8 cellular contexts compared by ENCODE assay signal in genomic region chr5:36692791-36693763, GRCh38.
A peak's percentile ranks its signal among the peaks of the same experiment; 100 is the strongest.
DNase-seq lines count a peak whose midpoint lies in the region; ATAC-seq and TF ChIP-seq lines count a peak whose summit lies in the region.

No MANE protein-coding gene starts in this region.

- peaks cover 5 to 8% of the 10 kb centered on the region in 2 donors for H3K4me1 ChIP-seq in naive thymus-derived CD4-positive, alpha-beta T cell (ENCODE audit: control insufficient read depth in 2 of 2, insufficient read depth in 2 of 2, low read length in 2 of 2)
- peaks cover 11 to 15% of the 10 kb centered on the region in 2 donors for H3K4me1 ChIP-seq in thyroid gland

- TF ChIP-seq POLR2A in NB4 (IDR thresholded peaks at IDR 0.05; ENCODE audit: extremely low read depth, insufficient read length) = no peak
- TF ChIP-seq POLR2A in thyroid gland (IDR thresholded peaks at IDR 0.05) = no peak

- H3K4me3 Mint-ChIP-seq in activated CD8-positive, alpha-beta memory T cell treated with anti-CD3 and anti-CD28 coated beads, Interleukin-2, amount 10 ng/mL, durations not matched to agents 7 days and 5 days = no peak overlapping the region
- H3K4me3 Mint-ChIP-seq in naive thymus-derived CD4-positive, alpha-beta T cell = peak overlapping the region in 2 of 10 donors; percentile 6 to 63

- no peaks in the 10 kb centered on the region for H3K27me3 ChIP-seq in naive thymus-derived CD4-positive, alpha-beta T cell (ENCODE audit: control insufficient read depth in 2 of 2, insufficient read depth in 2 of 2, low read length in 2 of 2)
- H3K27me3 ChIP-seq in thyroid gland = no peaks in the 10 kb centered on the region

- CTCF ChIA-PET in activated CD8-positive, alpha-beta memory T cell treated with anti-CD3 and anti-CD28 coated beads, Interleukin-2, amount 10 ng/mL, durations not matched to agents 7 days and 5 days (lab: Charles Lee) = interaction anchor here (1.0 to 1.6 kb wide), 5 partner anchors 22 to 428 kb away, joined by 3 to 6 read pairs (median 3); no protein-coding TSS in a partner anchor
- CTCF ChIA-PET in naive thymus-derived CD4-positive, alpha-beta T cell (lab: Charles Lee) = interaction anchor here (0.9 kb wide), 1 partner anchor 12 kb away, joined by 4 read pairs; no protein-coding TSS in a partner anchor

- no peaks in the 10 kb centered on the region for H3K36me3 ChIP-seq in naive thymus-derived CD4-positive, alpha-beta T cell (ENCODE audit: control insufficient read depth in 2 of 3, insufficient read depth in 3 of 3, low read length in 3 of 3)
- H3K36me3 ChIP-seq in thyroid gland = no peaks in the 10 kb centered on the region

- no peaks in the 10 kb centered on the region for H3K36me3 Mint-ChIP-seq in activated CD8-positive, alpha-beta memory T cell treated with anti-CD3 and anti-CD28 coated beads, Interleukin-2, amount 10 ng/mL, durations not matched to agents 7 days and 5 days
- H3K36me3 Mint-ChIP-seq in naive thymus-derived CD4-positive, alpha-beta T cell = no peaks in the 10 kb centered on the region

- no peak overlapping the region for H3K27ac Mint-ChIP-seq in activated CD8-positive, alpha-beta memory T cell treated with anti-CD3 and anti-CD28 coated beads, Interleukin-2, amount 10 ng/mL, durations not matched to agents 7 days and 5 days
- H3K27ac Mint-ChIP-seq in naive thymus-derived CD4-positive, alpha-beta T cell = peak overlapping the region in 1 of 9 donors; percentile 25

- peaks cover 9% of the 10 kb centered on the region for H3K4me1 Mint-ChIP-seq in activated CD8-positive, alpha-beta memory T cell treated with anti-CD3 and anti-CD28 coated beads, Interleukin-2, amount 10 ng/mL, durations not matched to agents 7 days and 5 days
- H3K4me1 Mint-ChIP-seq in naive thymus-derived CD4-positive, alpha-beta T cell = peaks cover 7 to 14% (median 10%) of the 10 kb centered on the region in 7 donors

- peak; percentile 2 for DNase-seq in stimulated activated naive CD4-positive, alpha-beta T cell treated with Interleukin-2 at 50 U/mL for 16 hours (lab: John Stamatoyannopoulos, UW)
- DNase-seq in stimulated activated naive CD4-positive, alpha-beta T cell (lab: John Stamatoyannopoulos, UW) = no peak
- DNase-seq in NB4 (ENCODE audit: low read depth) (peak; percentile 85), fibroblast of the aortic adventitia (ENCODE audit: low read depth) (peak; percentile 70), thyroid gland (peak; percentile 75 to 77)
- DNase-seq in activated CD8-positive, alpha-beta memory T cell treated with anti-CD3 and anti-CD28 coated beads, Interleukin-2, amount 10 ng/mL, durations not matched to agents 7 days and 5 days = peak; percentile 60
- peak in 2 of 9 donors; percentile 23 to 47 for DNase-seq in naive thymus-derived CD4-positive, alpha-beta T cell

- intact Hi-C loops in naive thymus-derived CD4-positive, alpha-beta T cell (cut with micrococcal nuclease) = loop anchor here in 1 of 2 donors (1.0 to 10.0 kb wide), 3 partner anchors 281 to 618 kb away; no protein-coding TSS in a partner anchor
- intact Hi-C loops in thyroid gland (cut with DNase I) = loop anchor here (5.0 to 10.0 kb wide), 2 partner anchors 178 to 276 kb away; no protein-coding TSS in a partner anchor

- ATAC-seq in HG02642 (IDR thresholded peaks at IDR 0.05; ENCODE audit: poor library complexity, unreplicated experiment) = peak; percentile 63
- ATAC-seq in activated CD8-positive, alpha-beta memory T cell treated with anti-CD3 and anti-CD28 coated beads, Interleukin-2, amount 10 ng/mL, durations not matched to agents 7 days and 5 days = peak; percentile 61
- peak; percentile 70 for ATAC-seq in naive thymus-derived CD4-positive, alpha-beta T cell

- 26 to 29% methylated on average over 15 to 27 of the region's 44 CpGs for WGBS in thyroid gland, 2 donors

- H3K27ac ChIP-seq in naive thymus-derived CD4-positive, alpha-beta T cell (ENCODE audit: low read depth, low read length) = no peak overlapping the region
- H3K27ac ChIP-seq in thyroid gland = peak overlapping the region in 1 of 3 donors; percentile 1

- H3K4me3 ChIP-seq in NB4 (ENCODE audit: low read depth, low read length) = no peak overlapping the region
- H3K4me3 ChIP-seq in fibroblast of the aortic adventitia (ENCODE audit: low read depth, low read length) = peak overlapping the region; percentile 33
- no peak overlapping the region for H3K4me3 ChIP-seq in naive thymus-derived CD4-positive, alpha-beta T cell (ENCODE audit: low read length)
- H3K4me3 ChIP-seq in thyroid gland (replicated peaks in 1 of 3) = no peak overlapping the region

- POLR2A ChIA-PET in naive thymus-derived CD4-positive, alpha-beta T cell (lab: Charles Lee) = no interaction called here

- H3K9me3 ChIP-seq in naive thymus-derived CD4-positive, alpha-beta T cell (ENCODE audit: control insufficient read depth in 2 of 3, low read length in 3 of 3) = no peaks in the 10 kb centered on the region
- H3K9me3 ChIP-seq in thyroid gland = no peaks in the 10 kb centered on the region

- peaks cover 24% of the 10 kb centered on the region for H3K27me3 Mint-ChIP-seq in activated CD8-positive, alpha-beta memory T cell treated with anti-CD3 and anti-CD28 coated beads, Interleukin-2, amount 10 ng/mL, durations not matched to agents 7 days and 5 days
- peaks cover 15 to 36% (median 33%) of the 10 kb centered on the region in 5 donors for H3K27me3 Mint-ChIP-seq in naive thymus-derived CD4-positive, alpha-beta T cell

- peak; percentile 80 for TF ChIP-seq CTCF in NB4 (IDR thresholded peaks at IDR 0.05; ENCODE audit: low read depth, low read length)
- TF ChIP-seq CTCF in fibroblast of the aortic adventitia (IDR thresholded peaks at IDR 0.05; ENCODE audit: insufficient read depth, low read length) = peak; percentile 75
- TF ChIP-seq CTCF in thyroid gland (IDR thresholded peaks at IDR 0.05) = peak in 5 of 6 experiments; percentile 36 to 81 (median 67)

- no peaks in the 10 kb centered on the region for H3K9me3 Mint-ChIP-seq in activated CD8-positive, alpha-beta memory T cell treated with anti-CD3 and anti-CD28 coated beads, Interleukin-2, amount 10 ng/mL, durations not matched to agents 7 days and 5 days (ENCODE audit: low read depth)
- H3K9me3 Mint-ChIP-seq in naive thymus-derived CD4-positive, alpha-beta T cell = peaks cover 0 to 1% (median 0%) of the 10 kb centered on the region in 11 donors

Comparison
In these comparisons a context has a peak if more than half of its experiments do, and no peak if none do; other contexts are left out.
1. DNase-seq: peak in stimulated activated naive CD4-positive, alpha-beta T cell treated with Interleukin-2 at 50 U/mL for 16 hours (single experiment), NB4 (single experiment), activated CD8-positive, alpha-beta memory T cell treated with anti-CD3 and anti-CD28 coated beads, Interleukin-2, amount 10 ng/mL, durations not matched to agents 7 days and 5 days (single experiment), fibroblast of the aortic adventitia (single experiment) and thyroid gland (2 of 2); none in stimulated activated naive CD4-positive, alpha-beta T cell (0 of 6).
2. Peak in every context shown above with its lines, with median percentiles within 50 percentile points of each other: ATAC-seq and CTCF ChIP-seq.